Comparison of ENCODE assay signal across 22 cellular contexts in genomic region chrX:9252182-9252581, GRCh38.
DNase-seq lines count a peak whose midpoint lies in the region; TF ChIP-seq lines count a peak whose summit lies in the region.
"Had no signal": no experiment of that assay in that cellular context is flagged by ENCODE, and none has a peak within 500 bp of the region (broad histone marks: within the 10 kb centered on the region; RNA-seq: fewer than 3 reads in every experiment).

No MANE protein-coding gene starts in this region.

- intact Hi-C loops in prostate gland (cut with DNase I): no loop called here
- intact Hi-C loops in thyroid gland (cut with DNase I): no loop called here

- H3K27ac ChIP-seq in HUES6 (ENCODE audit: low read depth, low read length) (peak overlapping the region; percentile 74; the same call in 1 of the 2 replicates), endodermal cell (ENCODE audit: low read depth, low read length) (no peak overlapping the region), iPS-20b (ENCODE audit: low read length) (peak overlapping the region; percentile 47), prostate gland (no peak overlapping the region), thyroid gland (no peak overlapping the region)
- H3K27ac ChIP-seq: RWPE1 had no signal

- H3K27ac Mint-ChIP-seq in endodermal cell: no peak overlapping the region
- H3K27ac Mint-ChIP-seq: CD14-positive monocyte; CD8-positive, alpha-beta memory T cell; T-cell had no signal

- no peaks in the 10 kb centered on the region for H3K27me3 Mint-ChIP-seq in endodermal cell (ENCODE audit: insufficient read depth)
- H3K27me3 Mint-ChIP-seq: T-cell had no signal

- H3K36me3 ChIP-seq in HUES6 (ENCODE audit: control insufficient read depth, insufficient read depth, low read length): no peaks in the 10 kb centered on the region
- H3K36me3 ChIP-seq in endodermal cell (ENCODE audit: control insufficient read depth, insufficient read depth, low read length): no peaks in the 10 kb centered on the region
- no peaks in the 10 kb centered on the region for H3K36me3 ChIP-seq in iPS-20b (ENCODE audit: insufficient read depth, low read depth, low read length)
- no peaks in the 10 kb centered on the region for H3K36me3 ChIP-seq in prostate gland
- no peaks in the 10 kb centered on the region for H3K36me3 ChIP-seq in thyroid gland

- no peaks in the 10 kb centered on the region for H3K27me3 ChIP-seq in HUES6 (ENCODE audit: control insufficient read depth, insufficient read depth, low read length)
- no peaks in the 10 kb centered on the region for H3K27me3 ChIP-seq in endodermal cell (ENCODE audit: control insufficient read depth, insufficient read depth, low read length, poor library complexity, severe bottlenecking)
- H3K27me3 ChIP-seq in iPS-20b (ENCODE audit: insufficient read depth, low read length): no peaks in the 10 kb centered on the region
- no peaks in the 10 kb centered on the region for H3K27me3 ChIP-seq in prostate gland (replicated peaks; ENCODE audit: insufficient read depth)
- no peaks in the 10 kb centered on the region for H3K27me3 ChIP-seq in thyroid gland

- no peak for TF ChIP-seq CTCF in endodermal cell (conservative IDR thresholded peaks at IDR 0.05)
- no peak for TF ChIP-seq CTCF in prostate gland (IDR thresholded peaks at IDR 0.05)
- no peak for TF ChIP-seq CTCF in thyroid gland (IDR thresholded peaks at IDR 0.05)
- no peak for TF ChIP-seq CTCF in GM10266 (IDR thresholded peaks at IDR 0.05; ENCODE audit: control insufficient read depth, insufficient read depth, low read depth, missing control alignments)

- H3K4me3 ChIP-seq in HUES6 (ENCODE audit: low read depth, low read length) (no peak overlapping the region), endodermal cell (ENCODE audit: low read length) (no peak overlapping the region), iPS-20b (ENCODE audit: low read length) (no peak overlapping the region; the same call in 1 of the 2 replicates), prostate gland (no peak overlapping the region), thyroid gland (replicated peaks in 1 of 3) (no peak overlapping the region)
- H3K4me3 ChIP-seq: K562 had no signal

- peak; percentile 48 for DNase-seq in endodermal cell
- DNase-seq in prostate gland (ENCODE audit: low spot score): no peak
- no peak for DNase-seq in NCI-H774 (lab: John Stamatoyannopoulos, UW)
- DNase-seq in thyroid gland: no peak
- no peak for DNase-seq in GM10266 (ENCODE audit: extremely low spot score)
- DNase-seq: CD8-positive, alpha-beta memory T cell; DMS 273 treated with DMSO at 0.1 percent for 48 hours; DMS79 treated with DMSO at 0.1 percent for 48 hours; GOT3; Kasumi-1; MV-4-11; NCI-H1105 treated with DMSO at 0.1 percent for 48 hours; NCI-H2081; NCI-H2227 treated with DMSO at 0.1 percent for 48 hours; NCI-H526 treated with DMSO at 0.1 percent for 48 hours; SHP77; T-cell had no signal

- H3K9ac ChIP-seq in HUES6 (ENCODE audit: low read length) (no peak overlapping the region), endodermal cell (ENCODE audit: extremely low read depth, low read length, poor library complexity, severe bottlenecking) (no peak overlapping the region), iPS-20b (ENCODE audit: low read depth, low read length) (no peak overlapping the region)

- 44% methylated on average over 4 of the region's 4 CpGs; no CpG with 5 or more reads in 1 of the 2 experiments for WGBS in endodermal cell (ENCODE audit: insufficient coverage in 1 of 2, insufficient read length in 1 of 2), 2 experiments
- WGBS in prostate gland: 85% methylated on average over 4 of the region's 4 CpGs
- WGBS in thyroid gland, 2 donors: 57 to 72% methylated on average over 3 to 4 of the region's 4 CpGs

- H3K9me3 Mint-ChIP-seq in endodermal cell: peaks cover 55% of the 10 kb centered on the region
- H3K9me3 Mint-ChIP-seq: CD8-positive, alpha-beta memory T cell; T-cell had no signal

- H3K9me3 ChIP-seq in HUES6 (ENCODE audit: control insufficient read depth, insufficient read depth, low read depth, low read length): peaks cover 34% of the 10 kb centered on the region
- no peaks in the 10 kb centered on the region for H3K9me3 ChIP-seq in endodermal cell (ENCODE audit: control insufficient read depth, low read length)
- peaks cover 8% of the 10 kb centered on the region; the same call in 1 of the 2 replicates for H3K9me3 ChIP-seq in iPS-20b (ENCODE audit: insufficient read depth, low read depth, low read length)
- H3K9me3 ChIP-seq in prostate gland: no peaks in the 10 kb centered on the region
- no peaks in the 10 kb centered on the region for H3K9me3 ChIP-seq in thyroid gland

- TF ChIP-seq POLR2A in prostate gland (IDR thresholded peaks at IDR 0.05): no peak
- TF ChIP-seq POLR2A in thyroid gland (IDR thresholded peaks at IDR 0.05): no peak

- H3K4me1 Mint-ChIP-seq in endodermal cell: no peaks in the 10 kb centered on the region

- no peaks in the 10 kb centered on the region for H3K36me3 Mint-ChIP-seq in endodermal cell (ENCODE audit: low read depth)
- H3K36me3 Mint-ChIP-seq: CD14-positive monocyte; CD8-positive, alpha-beta memory T cell; T-cell had no signal

- no peak overlapping the region for H3K4me3 Mint-ChIP-seq in endodermal cell
- H3K4me3 Mint-ChIP-seq: CD14-positive monocyte; CD8-positive, alpha-beta memory T cell; T-cell had no signal

- H3K4me1 ChIP-seq in HUES6 (ENCODE audit: control insufficient read depth, insufficient read depth, low read length) (peaks cover 19% of the 10 kb centered on the region), endodermal cell (ENCODE audit: control insufficient read depth, insufficient read depth, low read length) (no peaks in the 10 kb centered on the region), iPS-20b (ENCODE audit: insufficient read depth, low read length) (peaks cover 14% of the 10 kb centered on the region), prostate gland (replicated peaks) (no peaks in the 10 kb centered on the region), thyroid gland (no peaks in the 10 kb centered on the region)

Comparison
In these comparisons a context has a peak if more than half of its experiments do, and no peak if none do; other contexts are left out.
1. H3K27ac ChIP-seq: peak in HUES6 (single experiment) and iPS-20b (single experiment); none in endodermal cell (single experiment), prostate gland (0 of 2) and thyroid gland (0 of 3).